ENCODE assay signal across 9 cellular contexts in the genomic region with DNA sequence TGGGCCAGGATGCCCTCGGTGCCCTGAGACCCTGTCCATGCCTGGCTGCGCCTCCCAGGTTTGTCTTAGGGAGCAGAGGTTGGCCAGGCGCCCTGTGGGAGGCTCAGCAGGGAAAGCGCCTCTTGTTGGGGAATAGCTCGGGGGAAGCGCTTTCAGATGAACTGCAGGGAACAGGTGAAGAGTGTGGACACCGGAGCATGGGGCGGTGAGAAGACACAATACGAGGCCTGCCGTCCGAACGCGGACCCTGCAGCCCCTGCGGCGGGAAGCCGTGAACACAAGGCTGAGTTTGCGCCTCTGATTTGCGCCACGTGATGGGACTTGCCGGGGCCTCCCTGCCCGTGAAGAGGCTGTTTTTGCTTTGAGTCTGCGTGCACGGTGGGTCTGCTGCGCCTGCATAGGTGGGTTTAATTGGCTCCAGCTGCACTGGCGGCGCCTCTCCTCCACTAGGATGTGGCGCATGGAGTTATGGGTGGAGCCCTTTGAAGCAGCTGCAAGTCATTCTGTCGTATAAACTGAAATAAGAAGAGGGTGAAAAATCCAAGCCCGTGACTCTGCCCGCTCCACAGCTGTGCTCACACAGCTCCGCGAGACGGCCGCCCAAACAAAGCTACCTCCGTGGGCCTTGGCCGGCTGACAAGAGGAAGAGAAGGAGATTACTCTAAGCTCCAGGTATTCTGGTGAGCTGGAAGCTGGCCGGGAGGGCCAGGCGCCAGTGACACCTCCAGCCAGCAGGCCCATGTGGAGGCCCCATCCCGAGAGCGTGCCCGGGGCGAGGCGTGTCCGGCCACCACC.
DNase-seq lines count a peak whose midpoint lies in the region; ATAC-seq and TF ChIP-seq lines count a peak whose summit lies in the region.
"Had no signal": no experiment of that assay in that cellular context is flagged by ENCODE, and none has a peak within 500 bp of the region (broad histone marks: within the 10 kb centered on the region; RNA-seq: fewer than 3 reads in every experiment).

No MANE protein-coding gene starts in this region.

- WGBS in hepatocyte (ENCODE audit: low lambda C conversion rate, missing lambda C conversion rate) = 70% methylated on average over 43 of the region's 44 CpGs

- H4K20me1 ChIP-seq in hepatocyte (ENCODE audit: insufficient read depth, poor library complexity, severe bottlenecking) = no peaks in the 10 kb centered on the region

- H3K36me3 ChIP-seq in hepatocyte (replicated peaks; ENCODE audit: insufficient read depth, low read depth) (no peaks in the 10 kb centered on the region), upper lobe of right lung (no peaks in the 10 kb centered on the region), MG63 (no peaks in the 10 kb centered on the region)

- no peaks in the 10 kb centered on the region for H3K9me3 ChIP-seq in hepatocyte (ENCODE audit: low read depth)
- H3K9me3 ChIP-seq in upper lobe of right lung = peaks cover 11% of the 10 kb centered on the region
- H3K9me3 ChIP-seq in MG63 = peaks cover 3% of the 10 kb centered on the region; the same call in 1 of the 2 replicates

- no peaks in the 10 kb centered on the region for H3K79me2 ChIP-seq in hepatocyte

- H3K4me2 ChIP-seq in hepatocyte = peak overlapping the region; percentile 43

- ATAC-seq in upper lobe of right lung = peak; percentile 9

- H3K4me3 ChIP-seq in hepatocyte (no peak overlapping the region), upper lobe of right lung (no peak overlapping the region), MG63 (no peak overlapping the region)

- H3K9me2 ChIP-seq in hepatocyte (replicated peaks; ENCODE audit: insufficient read depth) = no peaks in the 10 kb centered on the region

- intact Hi-C loops in upper lobe of right lung (cut with DNase I) = no loop called here

- H3K27me3 ChIP-seq in hepatocyte = no peaks in the 10 kb centered on the region
- H3K27me3 ChIP-seq in upper lobe of right lung = no peaks in the 10 kb centered on the region
- no peaks in the 10 kb centered on the region for H3K27me3 ChIP-seq in MG63

- peak; percentile 61 for DNase-seq in activated effector memory CD4-positive, alpha-beta T cell treated with anti-CD3 and anti-CD28 coated beads, Interleukin-2, amount 50 U/mL, for 16 hours
- no peak for DNase-seq in activated effector memory CD4-positive, alpha-beta T cell treated with Interleukin-2 at 50 U/mL for 16 hours
- DNase-seq in hepatocyte (ENCODE audit: low spot score) (peak; percentile 73), upper lobe of right lung (peak; percentile 66), DMS53 treated with DMSO at 0.1 percent for 48 hours (lab: John Stamatoyannopoulos, UW; ENCODE audit: unreplicated experiment) (no peak), NK-92 (lab: John Stamatoyannopoulos, UW; ENCODE audit: unreplicated experiment) (no peak), MG63 (no peak)
- DNase-seq: OCI-M1 had no signal

- peak; percentile 5 for TF ChIP-seq CTCF in hepatocyte (IDR thresholded peaks at IDR 0.05; ENCODE audit: poor library complexity)
- TF ChIP-seq CTCF in upper lobe of right lung (IDR thresholded peaks at IDR 0.05) = no peak

- H3K27ac ChIP-seq in angular gyrus (ENCODE audit: low read depth, low read length) = peak overlapping the region; percentile 39
- H3K27ac ChIP-seq in hepatocyte = peak overlapping the region; percentile 87
- peak overlapping the region; percentile 47 for H3K27ac ChIP-seq in upper lobe of right lung

- H2AFZ ChIP-seq in hepatocyte = no peak overlapping the region

- H3K4me1 ChIP-seq in hepatocyte (ENCODE audit: insufficient read depth) = peaks cover 19% of the 10 kb centered on the region
- H3K4me1 ChIP-seq in upper lobe of right lung = peaks cover 14% of the 10 kb centered on the region

Comparison
In these comparisons a context has a peak if more than half of its experiments do, and no peak if none do; other contexts are left out.
1. DNase-seq: peak in activated effector memory CD4-positive, alpha-beta T cell treated with anti-CD3 and anti-CD28 coated beads, Interleukin-2, amount 50 U/mL, for 16 hours (single experiment), hepatocyte (single experiment) and upper lobe of right lung (single experiment); none in activated effector memory CD4-positive, alpha-beta T cell treated with Interleukin-2 at 50 U/mL for 16 hours (single experiment), DMS53 treated with DMSO at 0.1 percent for 48 hours (single experiment), NK-92 (single experiment) and MG63 (single experiment).
2. Peak in every context shown above with its lines, with median percentiles within 50 percentile points of each other: H3K27ac ChIP-seq.